ENCODE assay signal across 7 cellular contexts in genomic region chr11:64303109-64304031, GRCh38. TPM values are rescaled to one million over a fixed set of nuclear protein-coding genes. Genes with fewer than 3 reads are reported as not detected.
DNase-seq lines count a peak whose midpoint lies in the region; ATAC-seq and TF ChIP-seq lines count a peak whose summit lies in the region.
"Had no signal": no experiment of that assay in that cellular context is flagged by ENCODE, and none has a peak within 500 bp of the region (broad histone marks: within the 10 kb centered on the region; RNA-seq: fewer than 3 reads in every experiment).

No MANE protein-coding gene starts in this region.

- DNase-seq in immature natural killer cell (no peak), NOMO-1 treated with DMSO at 0.1 percent for 48 hours (lab: John Stamatoyannopoulos, UW; ENCODE audit: unreplicated experiment) (no peak), cortex of kidney (lab: John Stamatoyannopoulos, UW) (no peak)

- no peaks in the 10 kb centered on the region for H3K9me3 ChIP-seq in BLaER1 treated with 17β-estradiol and CSF1 and Interleukin-3, amounts not matched to agents 10 nM and 100 nM (replicated peaks in 1 of 11)
- no peaks in the 10 kb centered on the region for H3K9me3 ChIP-seq in OCI-LY3 (ENCODE audit: insufficient read depth, low read length)

- no peak overlapping the region for H2AFZ ChIP-seq in OCI-LY3 (ENCODE audit: low read depth, low read length)

- peak overlapping the region in 10 of 11 experiments; percentile 85 to 95 (median 91); a peak in 18 of 22 replicates for H3K9ac ChIP-seq in BLaER1 treated with 17β-estradiol and CSF1 and Interleukin-3, amounts not matched to agents 10 nM and 100 nM
- peak overlapping the region; percentile 98; the same call in 1 of the 2 replicates for H3K9ac ChIP-seq in OCI-LY3 (ENCODE audit: low read length)

- peak overlapping the region in 8 of 10 experiments; percentile 58 to 72 (median 66); a peak in 13 of 20 replicates for H3K4me3 ChIP-seq in BLaER1 treated with 17β-estradiol and CSF1 and Interleukin-3, amounts not matched to agents 10 nM and 100 nM
- peak overlapping the region; percentile 91 for H3K4me3 ChIP-seq in OCI-LY3 (ENCODE audit: low read length)

- peaks cover 38 to 46% of the 10 kb centered on the region in 2 donors for H3K4me1 Mint-ChIP-seq in immature natural killer cell

- peak overlapping the region in 4 of 6 donors; percentile 97 to 99 (median 98) for H3K27ac Mint-ChIP-seq in immature natural killer cell

- peaks cover 19 to 48% (median 40%) of the 10 kb centered on the region in 11 experiments; a peak in 21 of 22 replicates for H4K20me1 ChIP-seq in BLaER1 treated with 17β-estradiol and CSF1 and Interleukin-3, amounts not matched to agents 10 nM and 100 nM
- no peaks in the 10 kb centered on the region for H4K20me1 ChIP-seq in OCI-LY3 (ENCODE audit: insufficient read depth, low read length)

- no peaks in the 10 kb centered on the region for H3K9me3 Mint-ChIP-seq in immature natural killer cell
- H3K9me3 Mint-ChIP-seq: activated B cell treated with CpG ODN at 0.5 μM for 24 hours had no signal

- H3K27ac ChIP-seq in BLaER1 treated with 17β-estradiol and CSF1 and Interleukin-3, amounts not matched to agents 10 nM and 100 nM, result peak overlapping the region in 8 of 11 experiments; percentile 92 to 98 (median 98); a peak in 13 of 22 replicates
- H3K27ac ChIP-seq in OCI-LY3 (ENCODE audit: low read length), result peak overlapping the region; percentile 93

- H3K4me2 ChIP-seq in BLaER1 treated with 17β-estradiol and CSF1 and Interleukin-3, amounts not matched to agents 10 nM and 100 nM, result peak overlapping the region; percentile 80 to 99 (median 91)
- H3K4me2 ChIP-seq in OCI-LY3 (ENCODE audit: low read length), result peak overlapping the region; percentile 86

- H3K4me3 Mint-ChIP-seq in immature natural killer cell, result no peak overlapping the region

- H3K79me2 ChIP-seq in OCI-LY3 (ENCODE audit: low read length), result peaks cover 26% of the 10 kb centered on the region

- TF ChIP-seq CTCF in OCI-LY3 (IDR thresholded peaks at IDR 0.05; ENCODE audit: low read depth, low read length), result no peak

- peaks cover 11 to 17% (median 13%) of the 10 kb centered on the region in 11 experiments; a peak in 19 of 22 replicates for H3K36me3 ChIP-seq in BLaER1 treated with 17β-estradiol and CSF1 and Interleukin-3, amounts not matched to agents 10 nM and 100 nM
- H3K36me3 ChIP-seq in OCI-LY3 (replicated peaks; ENCODE audit: low read depth, low read length), result no peaks in the 10 kb centered on the region

- no peak for ATAC-seq in HG02981 (IDR thresholded peaks at IDR 0.05; ENCODE audit: unreplicated experiment)

- H3K27me3 Mint-ChIP-seq in immature natural killer cell (ENCODE audit: low read depth in 3 of 3), result peaks cover 20 to 34% (median 22%) of the 10 kb centered on the region in 3 donors

- peaks cover 47 to 65% (median 52%) of the 10 kb centered on the region in 10 experiments for H3K4me1 ChIP-seq in BLaER1 treated with 17β-estradiol and CSF1 and Interleukin-3, amounts not matched to agents 10 nM and 100 nM
- peaks cover 22% of the 10 kb centered on the region for H3K4me1 ChIP-seq in OCI-LY3 (ENCODE audit: low read length)

- peaks cover 0 to 4% (median 0%) of the 10 kb centered on the region in 3 donors for H3K36me3 Mint-ChIP-seq in immature natural killer cell

- peaks cover 37 to 44% (median 39%) of the 10 kb centered on the region in 11 experiments for H3K27me3 ChIP-seq in BLaER1 treated with 17β-estradiol and CSF1 and Interleukin-3, amounts not matched to agents 10 nM and 100 nM
- no peaks in the 10 kb centered on the region for H3K27me3 ChIP-seq in OCI-LY3 (ENCODE audit: low read depth, low read length)

RNA-seq across cellular contexts. Expression of gene ESRRA, which starts 2.0 kb away (rescaled TPM):
- 10 to 100 TPM in 1 of 3 donors, 1 to 10 TPM in 2; 4.6 to 18.0 (median 8.7) TPM for polyA plus RNA-seq in immature natural killer cell

RNA-seq across cellular contexts. Expression of gene CATSPERZ, which starts 3.2 kb away (rescaled TPM):
- polyA plus RNA-seq in immature natural killer cell, result not detected

RNA-seq across cellular contexts. Expression of gene KCNK4, which starts 12.3 kb away (rescaled TPM):
- polyA plus RNA-seq in immature natural killer cell, result not detected

RNA-seq across cellular contexts. Expression of gene TRMT112, which starts 14.0 kb away (rescaled TPM):
- polyA plus RNA-seq in immature natural killer cell, result 100 to 1,000 TPM; 216 to 464 (median 322) TPM

RNA-seq across cellular contexts. Expression of gene PRDX5, which starts 14.6 kb away (rescaled TPM):
- 100 to 1,000 TPM; 319 to 558 (median 418) TPM for polyA plus RNA-seq in immature natural killer cell
